31 cellular contexts compared by ENCODE assay signal in the genomic region with DNA sequence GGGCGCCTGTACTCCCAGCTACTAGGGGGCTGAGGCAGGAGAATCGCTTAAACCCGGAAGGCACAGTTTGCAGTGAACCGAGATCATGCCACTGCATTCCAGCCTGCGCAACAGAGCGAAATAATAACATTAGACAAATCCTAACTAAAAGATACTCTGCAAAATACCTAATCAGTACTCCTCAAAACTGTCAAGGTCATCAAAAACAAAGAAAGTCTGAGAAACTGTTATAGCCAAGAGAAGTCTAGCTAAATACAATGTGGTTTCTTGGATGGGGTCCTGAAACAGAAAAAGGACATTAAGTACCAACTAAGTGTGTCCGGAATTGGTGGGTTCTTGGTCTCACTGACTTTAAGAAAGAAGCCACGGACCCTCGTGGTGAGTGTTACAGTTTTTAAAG.
"Had no signal": no experiment of that assay in that cellular context is flagged by ENCODE, and none has a peak within 500 bp of the region (broad histone marks: within the 10 kb centered on the region; RNA-seq: fewer than 3 reads in every experiment).

No MANE protein-coding gene starts in this region.

- H3K4me1 Mint-ChIP-seq: naive thymus-derived CD8-positive, alpha-beta T cell; stimulated activated memory B cell treated with anti-CD40 and anti-IgM and Interleukin-4, amounts not matched to agents 10 μg/mL and 1 μg/mL and 100 μg/mL, for 72 hours; stimulated activated naive CD8-positive, alpha-beta T cell treated with anti-CD3 and anti-CD28 coated beads, Interleukin-15, amount 100 ng/mL, for 72 hours had no signal

- DNase-seq: naive B cell; naive thymus-derived CD8-positive, alpha-beta T cell; nucleus accumbens; pancreas; posterior cingulate gyrus; psoas muscle; right cardiac atrium; spleen; stimulated activated CD4-positive, alpha-beta T cell treated with anti-CD3 and anti-CD28 coated beads, Interleukin-12 subunit alpha, Interleukin-12 subunit beta, amount 100 ng/mL, for 4 hours; stimulated activated CD4-positive, alpha-beta T cell treated with anti-CD3 and anti-CD28 coated beads, Interleukin-1b, Interleukin-23, amount 100 ng/mL, for 48 hours; stimulated activated CD4-positive, alpha-beta T cell treated with anti-CD3 and anti-CD28 coated beads, Interleukin-4, amount 100 ng/mL, for 1 hour; stimulated activated CD4-positive, alpha-beta T cell treated with anti-CD3 and anti-CD28 coated beads, Interleukin-4, amount 100 ng/mL, for 4 hours; stimulated activated CD8-positive, alpha-beta memory T cell treated with anti-CD3 and anti-CD28 coated beads, Interleukin-4, amount 100 ng/mL, for 48 hours; stimulated activated naive CD4-positive, alpha-beta T cell; stimulated activated naive CD8-positive, alpha-beta T cell treated with anti-CD3 and anti-CD28 coated beads, Interleukin-15, amount 100 ng/mL, for 72 hours; stimulated activated naive CD8-positive, alpha-beta T cell treated with anti-CD3 and anti-CD28 coated beads, Interleukin-15, Interleukin-2, amounts not matched to agents 100 U/mL and 50 U/mL, for 24 hours; substantia nigra; testis; tibial artery; transverse colon; upper lobe of right lung; uterus had no signal

- H3K27me3 Mint-ChIP-seq: naive B cell; progenitor cell of endocrine pancreas; stimulated activated memory B cell treated with anti-CD40 and anti-IgM and Interleukin-4, amounts not matched to agents 10 μg/mL and 1 μg/mL and 100 μg/mL, for 72 hours; stimulated activated naive CD8-positive, alpha-beta T cell treated with anti-CD3 and anti-CD28 coated beads, Interleukin-15, amount 100 ng/mL, for 72 hours; type B pancreatic cell had no signal

- H3K9me3 ChIP-seq: neutrophil, pancreas, psoas muscle, spleen, suprapubic skin, testis, tibial artery, transverse colon, upper lobe of right lung, uterus had no signal

- ATAC-seq: naive thymus-derived CD8-positive, alpha-beta T cell; natural killer cell treated with Interleukin-12 subunit alpha and Interleukin-12 subunit beta and Interleukin-15 and Interleukin-18, amount 100 ng/mL, for 72 hours; pancreas; psoas muscle; right cardiac atrium; sciatic nerve; stimulated activated memory B cell treated with anti-CD40 and anti-IgM and Interleukin-4, amounts not matched to agents 10 μg/mL and 1 μg/mL and 100 μg/mL, for 72 hours; stimulated activated naive CD8-positive, alpha-beta T cell treated with anti-CD3 and anti-CD28 coated beads, Interleukin-15, amount 100 ng/mL, for 72 hours; stimulated activated naive CD8-positive, alpha-beta T cell treated with anti-CD3 and anti-CD28 coated beads, Interleukin-15, Interleukin-2, amounts not matched to agents 100 U/mL and 50 U/mL, for 24 hours; upper lobe of right lung had no signal

- H3K4me1 ChIP-seq: pancreas, psoas muscle, spleen, suprapubic skin, testis, tibial artery, transverse colon, upper lobe of right lung, uterus had no signal

- H3K36me3 Mint-ChIP-seq: naive B cell; naive thymus-derived CD8-positive, alpha-beta T cell; natural killer cell treated with Interleukin-12 subunit alpha and Interleukin-12 subunit beta and Interleukin-15 and Interleukin-18, amount 100 ng/mL, for 72 hours; stimulated activated memory B cell treated with anti-CD40 and anti-IgM and Interleukin-4, amounts not matched to agents 10 μg/mL and 1 μg/mL and 100 μg/mL, for 72 hours; type B pancreatic cell had no signal

- H3K27ac ChIP-seq: neutrophil, pancreas, psoas muscle, skin epidermis, spleen, suprapubic skin, tibial artery, transverse colon, upper lobe of right lung, uterus had no signal

- H3K4me3 ChIP-seq: pancreas, psoas muscle, skin epidermis, smooth muscle cell, spleen, suprapubic skin, testis, tibial artery, transverse colon, upper lobe of right lung, uterus had no signal

- H3K27ac Mint-ChIP-seq: naive B cell; naive thymus-derived CD8-positive, alpha-beta T cell; natural killer cell treated with Interleukin-12 subunit alpha and Interleukin-12 subunit beta and Interleukin-15 and Interleukin-18, amount 100 ng/mL, for 72 hours; progenitor cell of endocrine pancreas; stimulated activated memory B cell treated with anti-CD40 and anti-IgM and Interleukin-4, amounts not matched to agents 10 μg/mL and 1 μg/mL and 100 μg/mL, for 72 hours; stimulated activated naive CD8-positive, alpha-beta T cell treated with anti-CD3 and anti-CD28 coated beads, Interleukin-15, amount 100 ng/mL, for 72 hours; type B pancreatic cell had no signal

- H3K4me2 ChIP-seq: smooth muscle cell had no signal

- FAIRE-seq: pancreas had no signal

- H3K4me3 Mint-ChIP-seq: naive thymus-derived CD8-positive, alpha-beta T cell; natural killer cell treated with Interleukin-12 subunit alpha and Interleukin-12 subunit beta and Interleukin-15 and Interleukin-18, amount 100 ng/mL, for 72 hours; stimulated activated memory B cell treated with anti-CD40 and anti-IgM and Interleukin-4, amounts not matched to agents 10 μg/mL and 1 μg/mL and 100 μg/mL, for 72 hours; stimulated activated naive CD8-positive, alpha-beta T cell treated with anti-CD3 and anti-CD28 coated beads, Interleukin-15, amount 100 ng/mL, for 72 hours; type B pancreatic cell had no signal

- H3K36me3 ChIP-seq: neutrophil, pancreas, spleen, suprapubic skin, tibial artery, transverse colon, upper lobe of right lung, uterus had no signal

- H3K9me3 Mint-ChIP-seq: naive thymus-derived CD8-positive, alpha-beta T cell; natural killer cell treated with Interleukin-12 subunit alpha and Interleukin-12 subunit beta and Interleukin-15 and Interleukin-18, amount 100 ng/mL, for 72 hours; stimulated activated memory B cell treated with anti-CD40 and anti-IgM and Interleukin-4, amounts not matched to agents 10 μg/mL and 1 μg/mL and 100 μg/mL, for 72 hours; stimulated activated naive CD8-positive, alpha-beta T cell treated with anti-CD3 and anti-CD28 coated beads, Interleukin-15, amount 100 ng/mL, for 72 hours; type B pancreatic cell had no signal

- H3K27me3 ChIP-seq: neutrophil, pancreas, spleen, suprapubic skin, testis, tibial artery, transverse colon, upper lobe of right lung, uterus had no signal
